20 cellular contexts compared by ENCODE assay signal in genomic region chr10:123039632-123039930, GRCh38.
"Had no signal": no experiment of that assay in that cellular context is flagged by ENCODE, and none has a peak within 500 bp of the region (broad histone marks: within the 10 kb centered on the region; RNA-seq: fewer than 3 reads in every experiment).

No MANE protein-coding gene starts in this region.

- H3K9me3 ChIP-seq: adrenal gland, SK-N-SH had no signal

- H3K27ac ChIP-seq: adrenal gland had no signal

- ATAC-seq: activated CD4-positive, CD25-positive, alpha-beta regulatory T cell treated with anti-CD3 and anti-CD28 coated beads, Interleukin-2, amount 50 U/mL, for 24 hours; activated CD8-positive, alpha-beta T cell treated with anti-CD3 and anti-CD28 coated beads, Interleukin-2, amount 10 ng/mL, durations not matched to agents 7 days and 5 days; Right ventricle myocardium inferior had no signal

- DNase-seq: activated CD4-positive, alpha-beta T cell treated with anti-CD3 and anti-CD28 coated beads for 4 hours; activated CD4-positive, alpha-beta T cell treated with anti-CD3 and anti-CD28 coated beads, Interleukin-2, amount 50 U/mL, for 4 hours; activated CD8-positive, alpha-beta memory T cell treated with anti-CD3 and anti-CD28 coated beads, Interleukin-2, amount 50 U/mL, for 48 hours; activated CD8-positive, alpha-beta T cell treated with anti-CD3 and anti-CD28 coated beads, Interleukin-2, amount 10 ng/mL, durations not matched to agents 7 days and 5 days; activated naive CD4-positive, alpha-beta T cell treated with anti-CD3 and anti-CD28 coated beads, Interleukin-2, amount 50 U/mL, for 16 hours; activated naive CD8-positive, alpha-beta T cell treated with anti-CD3 and anti-CD28 coated beads, Interleukin-2, amount 10 ng/mL, durations not matched to agents 7 days and 5 days; activated T-cell treated with anti-CD3 and anti-CD28 coated beads, Interleukin-2, amount 50 U/mL, for 1 hour; adrenal gland; NCI-H1048; NCI-H146; NCI-H187 treated with DMSO at 0.1 percent for 48 hours; NCI-H2081 treated with DMSO at 0.1 percent for 48 hours; NCI-H2171; NCI-H2227 treated with DMSO at 0.1 percent for 48 hours; NCI-H526; NCI-H774; RPMI8226; SK-N-SH had no signal

- H3K4me3 ChIP-seq: adrenal gland had no signal

- H3K36me3 ChIP-seq: adrenal gland had no signal

- H3K4me1 ChIP-seq: adrenal gland had no signal

- H3K4me2 ChIP-seq: SK-N-SH had no signal

- H3K9ac ChIP-seq: SK-N-SH had no signal

- H3K27me3 ChIP-seq: adrenal gland had no signal
